Comparison of ENCODE assay signal across 8 cellular contexts in genomic region chr12:62438098-62438692, GRCh38. TPM values are rescaled to one million over a fixed set of nuclear protein-coding genes. Genes with fewer than 3 reads are reported as not detected.
A peak's percentile ranks its signal among the peaks of the same experiment; 100 is the strongest.
DNase-seq lines count a peak whose midpoint lies in the region; ATAC-seq, FAIRE-seq and TF ChIP-seq lines count a peak whose summit lies in the region.

No MANE protein-coding gene starts in this region.

- H3K27me3 ChIP-seq in CD4-positive, alpha-beta T cell (ENCODE audit: control insufficient read depth, insufficient read depth, low read length): no peaks in the 10 kb centered on the region
- no peaks in the 10 kb centered on the region for H3K27me3 ChIP-seq in trophoblast cell (ENCODE audit: insufficient read depth, low read length)

- H2BK120ac ChIP-seq in trophoblast cell (ENCODE audit: insufficient read depth, low read length, poor library complexity): no peak overlapping the region

- H3K36me3 ChIP-seq in trophoblast cell (ENCODE audit: control insufficient read depth in 1 of 2, insufficient read depth in 2 of 2, low read length in 2 of 2): no peaks in the 10 kb centered on the region

- no peak overlapping the region for H2AFZ ChIP-seq in trophoblast cell (ENCODE audit: insufficient read depth, low read length, poor library complexity)

- peaks cover 16% of the 10 kb centered on the region for H3K9me3 Mint-ChIP-seq in CD4-positive, alpha-beta T cell

- H4K91ac ChIP-seq in trophoblast cell (ENCODE audit: low read depth, low read length): no peak overlapping the region

- H3K4me2 ChIP-seq in trophoblast cell (ENCODE audit: low read length): no peak overlapping the region

- no peaks in the 10 kb centered on the region for H3K36me3 Mint-ChIP-seq in CD4-positive, alpha-beta T cell (ENCODE audit: low read depth)

- H3K14ac ChIP-seq in trophoblast cell (ENCODE audit: low read length): no peak overlapping the region

- no peak for ATAC-seq in CD4-positive, alpha-beta T cell (ENCODE audit: poor library complexity)
- ATAC-seq in HG02852 (IDR thresholded peaks at IDR 0.05; ENCODE audit: unreplicated experiment): no peak
- ATAC-seq in HG03457 (IDR thresholded peaks at IDR 0.05; ENCODE audit: unreplicated experiment): no peak

- H3K4me3 ChIP-seq in trophoblast cell (ENCODE audit: low read depth, low read length): no peak overlapping the region

- H2AK5ac ChIP-seq in trophoblast cell (ENCODE audit: low read length): no peak overlapping the region

- no peak overlapping the region for H3K18ac ChIP-seq in trophoblast cell (ENCODE audit: low read length)

- peaks cover 0 to 12% of the 10 kb centered on the region in 2 experiments for H3K4me1 ChIP-seq in trophoblast cell (ENCODE audit: control insufficient read depth in 1 of 2, insufficient read depth in 2 of 2, low read length in 2 of 2)

- POLR2A ChIA-PET in CD4-positive, alpha-beta T cell (lab: Charles Lee): interaction anchor here (0.6 to 0.8 kb wide), 2 partner anchors 28 to 29 kb away, joined by 3 to 4 read pairs; no protein-coding TSS in a partner anchor

- peaks cover 6% of the 10 kb centered on the region for H3K9me3 ChIP-seq in CD4-positive, alpha-beta T cell (ENCODE audit: control insufficient read depth, low read length)
- no peaks in the 10 kb centered on the region for H3K9me3 ChIP-seq in trophoblast cell (ENCODE audit: insufficient read depth, low read depth, low read length)

- FAIRE-seq in GM19239 (lab: Jason Lieb, UNC): peak; percentile 8
- FAIRE-seq in frontal cortex (lab: Jason Lieb, UNC): peak; percentile 79

- no peak overlapping the region for H3K27ac Mint-ChIP-seq in CD4-positive, alpha-beta T cell

- H3K27me3 Mint-ChIP-seq in CD4-positive, alpha-beta T cell: peaks cover 24% of the 10 kb centered on the region

- H3K4ac ChIP-seq in trophoblast cell (ENCODE audit: low read depth, low read length): no peak overlapping the region

- H2BK5ac ChIP-seq in trophoblast cell (ENCODE audit: low read depth, low read length, poor library complexity): no peak overlapping the region

- no peak overlapping the region for H2BK12ac ChIP-seq in trophoblast cell (ENCODE audit: low read length)

- no peaks in the 10 kb centered on the region for H3K79me2 ChIP-seq in trophoblast cell (ENCODE audit: control insufficient read depth, insufficient read depth, low read length, poor library complexity)

- H3K79me1 ChIP-seq in trophoblast cell (ENCODE audit: low read length): no peaks in the 10 kb centered on the region

- H4K8ac ChIP-seq in trophoblast cell (ENCODE audit: low read depth, low read length): no peak overlapping the region

- H3K9ac ChIP-seq in trophoblast cell (ENCODE audit: low read length): no peak overlapping the region

- peaks cover 15% of the 10 kb centered on the region for H3K4me1 Mint-ChIP-seq in CD4-positive, alpha-beta T cell (ENCODE audit: low read depth)

- H4K12ac ChIP-seq in trophoblast cell (ENCODE audit: low read depth, low read length): no peak overlapping the region

- no peak overlapping the region for H3K4me3 Mint-ChIP-seq in CD4-positive, alpha-beta T cell

- peak; percentile 10 to 51 (median 31) for DNase-seq in CD4-positive, alpha-beta T cell
- DNase-seq in GM19239 (ENCODE audit: insufficient read length, low spot score) (no peak), NCI-H774 (lab: John Stamatoyannopoulos, UW) (peak; percentile 44), frontal cortex (ENCODE audit: low spot score in 2 of 2) (peak; percentile 26 to 54), trophoblast cell (peak; percentile 39 to 78)
- DNase-seq in activated T-cell treated with anti-CD3 and anti-CD28 coated beads, Interleukin-2, amount 50 U/mL, for 48 hours: peak; percentile 35 to 42

- no peak overlapping the region for H3K23ac ChIP-seq in trophoblast cell (ENCODE audit: low read length)

- H3K27ac ChIP-seq in CD4-positive, alpha-beta T cell (ENCODE audit: low read depth, low read length): no peak overlapping the region
- H3K27ac ChIP-seq in trophoblast cell (ENCODE audit: low read depth, low read length): no peak overlapping the region

- TF ChIP-seq CTCF in CD4-positive, alpha-beta T cell (IDR thresholded peaks at IDR 0.05): peak; percentile 75

- no CpG with 5 or more reads among the region's 6 CpGs for WGBS in trophoblast cell (ENCODE audit: extremely low coverage, insufficient coverage, insufficient read length)

- intact Hi-C loops in CD4-positive, alpha-beta T cell (cut with DNase I, micrococcal nuclease): loop anchor here (1.0 to 5.0 kb wide), 5 partner anchors 87 to 374 kb away; no protein-coding TSS in a partner anchor

- CTCF ChIA-PET in CD4-positive, alpha-beta T cell (lab: Charles Lee): interaction anchor here (0.6 to 2.0 kb wide), 12 partner anchors 8 to 362 kb away, joined by 3 to 6 read pairs (median 3); partner anchors contain the start of gene MON2

RNA-seq across cellular contexts. Expression of gene MON2, which starts 28.4 kb away (rescaled TPM):
- total RNA-seq in CD4-positive, alpha-beta T cell: 10 to 100 TPM; 51.8 to 52.6 TPM
- 49.7 TPM for total RNA-seq in frontal cortex
- 16.9 and 17.7 TPM in 2 replicates for polyA plus RNA-seq in trophoblast cell (2013)
